Comparison of ENCODE assay signal across 9 cellular contexts in the genomic region with DNA sequence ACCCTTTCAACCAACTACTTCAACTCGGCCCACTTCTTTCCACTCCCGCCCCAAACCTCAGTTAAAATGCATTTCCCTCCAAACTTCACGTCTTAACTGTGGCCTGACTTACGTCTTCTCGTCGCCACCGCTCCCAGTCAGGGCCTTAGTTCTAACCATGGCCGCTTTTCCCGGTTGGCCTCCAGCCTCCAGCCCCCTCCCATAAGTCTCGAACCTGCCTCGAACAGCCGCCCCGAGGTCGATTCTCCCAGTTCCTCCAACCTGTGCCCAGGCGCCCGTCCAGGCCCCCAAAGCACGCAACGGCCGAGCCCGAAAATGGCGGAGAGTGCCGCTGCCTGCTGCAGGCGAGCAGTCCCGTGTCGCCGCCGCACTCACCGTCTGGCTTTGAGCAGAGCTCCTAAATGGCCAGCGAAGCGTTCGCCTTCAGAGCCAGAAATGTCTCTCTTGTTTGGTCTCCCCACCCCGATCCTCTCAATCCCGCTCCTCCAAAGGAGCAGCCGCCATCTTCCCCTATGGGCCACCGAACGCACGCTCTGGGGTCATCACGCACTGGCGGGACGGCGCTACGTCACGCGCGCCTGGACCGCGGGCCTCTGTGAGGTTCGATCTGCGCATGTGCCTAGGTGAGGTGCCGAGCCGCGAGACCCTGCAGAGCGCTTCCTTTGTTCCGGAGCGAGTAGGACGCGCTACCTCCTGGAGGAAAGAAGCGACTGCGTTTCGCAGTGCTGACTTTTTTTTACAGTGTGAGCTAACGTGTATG. TPM values are rescaled to one million over a fixed set of nuclear protein-coding genes. Genes with fewer than 3 reads are reported as not detected.
DNase-seq lines count a peak whose midpoint lies in the region; ATAC-seq, FAIRE-seq and TF ChIP-seq lines count a peak whose summit lies in the region.
"Had no signal": no experiment of that assay in that cellular context is flagged by ENCODE, and none has a peak within 500 bp of the region (broad histone marks: within the 10 kb centered on the region; RNA-seq: fewer than 3 reads in every experiment).

A gene (minus strand): TSS at position 535 of the 760 bp plus-strand sequence. CDS start 40,190 bp downstream, outside the sequence.

- TF ChIP-seq CTCF in AG10803 (conservative IDR thresholded peaks at IDR 0.05; ENCODE audit: low read length) = no peak
- peak; percentile 4 to 51 (median 30) for TF ChIP-seq CTCF in keratinocyte (optimal IDR thresholded peaks at IDR 0.05 in 1 of 3, IDR thresholded peaks at IDR 0.05 in 1 of 3, conservative IDR thresholded peaks at IDR 0.05 in 1 of 3; ENCODE audit: extremely low read depth in 1 of 3, insufficient read depth in 2 of 3, low read length in 3 of 3)

- DNase-seq in AG10803 (ENCODE audit: low read depth) (peak; percentile 76), NCI-H345 treated with DMSO at 0.1 percent for 48 hours (lab: John Stamatoyannopoulos, UW; ENCODE audit: unreplicated experiment) (peak; percentile 85), keratinocyte (ENCODE audit: low read depth, low spot score) (peak; percentile 56)
- peak; percentile 77 to 89 (median 88) for DNase-seq in activated CD4-positive, CD25-positive, alpha-beta regulatory T cell (lab: John Stamatoyannopoulos, UW)
- DNase-seq in central memory CD4-positive, alpha-beta T cell = peak; percentile 94
- DNase-seq in stimulated activated CD4-positive, alpha-beta T cell treated with anti-CD3 and anti-CD28 coated beads, Interleukin-15, amount 100 ng/mL, for 24 hours = peak; percentile 97

- H3K27ac ChIP-seq in keratinocyte (ENCODE audit: control insufficient read depth, insufficient read depth, low read length) = peak within 1 kb of the TSS; percentile 92

- H3K9me3 ChIP-seq in keratinocyte (ENCODE audit: control insufficient read depth, low read depth, low read length) = no peaks in the 10 kb centered on the region

- dilution Hi-C loops in keratinocyte (cut with MboI; ENCODE audit: extremely low pct_ligation_motif_present, low sequenced_read_pairs) = no loop called here

- peaks cover 22% of the 10 kb centered on the region for H3K4me1 ChIP-seq in keratinocyte (ENCODE audit: control insufficient read depth, extremely low read depth, insufficient read depth, low read length)

- peak within 1 kb of the TSS; percentile 99 for H3K9ac ChIP-seq in keratinocyte (ENCODE audit: control insufficient read depth, extremely low read depth, insufficient read depth, low read length)

- peak; percentile 48 for FAIRE-seq in keratinocyte (lab: Jason Lieb, UNC)
- FAIRE-seq: islet of Langerhans had no signal

- H3K4me2 ChIP-seq in keratinocyte (ENCODE audit: control insufficient read depth, extremely low read depth, insufficient read depth, low read depth, low read length) = peak within 1 kb of the TSS; percentile 87

- H3K27me3 ChIP-seq in keratinocyte (ENCODE audit: control insufficient read depth, extremely low read depth, insufficient read depth, low read length) = no peaks in the 10 kb centered on the region

- H3K79me2 ChIP-seq in keratinocyte (ENCODE audit: control insufficient read depth, insufficient read depth, low read length) = peaks cover 51% of the 10 kb centered on the region

- no peaks in the 10 kb centered on the region for H3K9me1 ChIP-seq in keratinocyte (ENCODE audit: control insufficient read depth, extremely low read depth, insufficient read depth, low read length)

- H4K20me1 ChIP-seq in keratinocyte (ENCODE audit: control insufficient read depth, extremely low read depth, insufficient read depth, low read length) = peaks cover 13% of the 10 kb centered on the region

- H2AFZ ChIP-seq in keratinocyte (ENCODE audit: control insufficient read depth, low read length) = peak within 1 kb of the TSS; percentile 85

- no peaks in the 10 kb centered on the region for H3K36me3 ChIP-seq in keratinocyte (ENCODE audit: control insufficient read depth in 2 of 2, extremely low read depth in 1 of 2, insufficient read depth in 2 of 2, low read length in 2 of 2)

- ATAC-seq in GM19023 (IDR thresholded peaks at IDR 0.05; ENCODE audit: unreplicated experiment) (peak; percentile 99), HG03280 (IDR thresholded peaks at IDR 0.05; ENCODE audit: unreplicated experiment) (peak; percentile 97)

- peak within 1 kb of the TSS; percentile 74 for H3K4me3 ChIP-seq in AG10803 (ENCODE audit: low read length)
- peak within 1 kb of the TSS; percentile 89 to 100 (median 92) for H3K4me3 ChIP-seq in keratinocyte (ENCODE audit: control insufficient read depth in 2 of 3, extremely low read depth in 1 of 3, insufficient read depth in 2 of 3, low read depth in 1 of 3, low read length in 3 of 3)

RNA-seq across cellular contexts. Expression of the gene that starts here (rescaled TPM):
- polyA plus RNA-seq in keratinocyte = 25.4 to 44.5 TPM (median 26.5 TPM) in 3 replicates
- 35.5 TPM for polyA plus RNA-seq in keratinocyte (2011; ENCODE audit: low read depth)
- 12.5 and 26.0 TPM in 2 replicates for polyA plus RNA-seq in keratinocyte (2011; cell fraction: cytosol; rRNA removed)
- 33.1 and 38.9 TPM in 2 replicates for polyA plus RNA-seq in keratinocyte (2011; cell fraction: nucleus; rRNA removed)
- polyA plus RNA-seq in keratinocyte (2012; ENCODE audit: low replicate concordance) = 16.6 and 19.4 TPM in 2 replicates
- polyA minus RNA-seq in keratinocyte = 21.3 to 73.0 TPM (median 38.2 TPM) in 3 replicates
- polyA minus RNA-seq in keratinocyte (2011; cell fraction: cytosol; rRNA and poly(A)+ RNA removed) = 15.3 TPM
- polyA minus RNA-seq in keratinocyte (2011; cell fraction: nucleus; rRNA and poly(A)+ RNA removed) = 33.6 and 90.4 TPM in 2 replicates

Comparison
In these comparisons a context has a peak if more than half of its experiments do, and no peak if none do; other contexts are left out.
1. Peak in every context shown above with its lines: DNase-seq, ATAC-seq, H3K4me3 ChIP-seq and H3K27ac ChIP-seq.